ENCODE assay signal across 2 cellular contexts in the genomic region with DNA sequence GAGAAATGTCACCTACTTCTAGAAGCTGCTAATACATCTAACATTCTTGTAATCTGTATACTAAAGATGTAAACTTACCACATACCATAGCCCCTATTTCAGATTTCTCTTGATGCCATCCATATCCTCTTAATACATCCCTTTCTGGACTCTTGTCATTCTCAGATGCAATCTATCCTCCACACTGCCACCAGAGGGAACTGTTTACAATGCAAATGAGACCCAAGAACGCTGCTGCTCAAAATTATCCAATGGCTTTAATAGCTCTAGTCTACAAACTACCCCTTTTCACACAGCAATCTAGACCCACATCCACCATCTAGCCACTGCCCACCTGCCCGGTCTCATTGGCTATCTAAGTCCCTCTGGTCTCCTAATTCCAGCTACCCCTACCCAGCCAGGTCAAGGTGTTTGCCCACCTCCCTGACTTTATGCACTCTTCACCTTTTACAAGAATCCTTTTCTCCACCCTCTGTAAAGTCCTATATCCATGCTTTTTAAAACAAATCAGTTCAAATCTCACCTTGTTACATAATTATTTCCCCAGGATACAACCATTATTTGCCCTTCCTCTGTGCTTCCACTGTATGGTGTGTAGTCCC.
TF ChIP-seq lines count a peak whose summit lies in the region.

No MANE protein-coding gene starts in this region.

TF ChIP-seq in K562, 482 proteins besides CTCF, POLR2A, EP300 and RAD21:
- peak; percentile 47; the same call in 1 of the 2 replicates for TF ChIP-seq SMC3 (conservative IDR thresholded peaks at IDR 0.05; ENCODE audit: insufficient read depth, low read depth, low read length)
- TF ChIP-seq TBP (optimal IDR thresholded peaks at IDR 0.05; ENCODE audit: low read depth, low read length), result no peak
- TF ChIP-seq, protein P1, sequence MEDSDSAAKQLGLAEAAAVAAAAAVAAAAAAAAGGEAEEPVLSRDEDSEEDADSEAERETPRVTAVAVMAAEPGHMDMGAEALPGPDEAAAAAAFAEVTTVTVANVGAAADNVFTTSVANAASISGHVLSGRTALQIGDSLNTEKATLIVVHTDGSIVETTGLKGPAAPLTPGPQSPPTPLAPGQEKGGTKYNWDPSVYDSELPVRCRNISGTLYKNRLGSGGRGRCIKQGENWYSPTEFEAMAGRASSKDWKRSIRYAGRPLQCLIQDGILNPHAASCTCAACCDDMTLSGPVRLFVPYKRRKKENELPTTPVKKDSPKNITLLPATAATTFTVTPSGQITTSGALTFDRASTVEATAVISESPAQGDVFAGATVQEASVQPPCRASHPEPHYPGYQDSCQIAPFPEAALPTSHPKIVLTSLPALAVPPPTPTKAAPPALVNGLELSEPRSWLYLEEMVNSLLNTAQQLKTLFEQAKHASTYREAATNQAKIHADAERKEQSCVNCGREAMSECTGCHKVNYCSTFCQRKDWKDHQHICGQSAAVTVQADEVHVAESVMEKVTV (CRISPR knock-in tag; IDR thresholded peaks at IDR 0.05), result peak; percentile 37; the same call in 1 of the 2 replicates
- TF ChIP-seq, protein P2, sequence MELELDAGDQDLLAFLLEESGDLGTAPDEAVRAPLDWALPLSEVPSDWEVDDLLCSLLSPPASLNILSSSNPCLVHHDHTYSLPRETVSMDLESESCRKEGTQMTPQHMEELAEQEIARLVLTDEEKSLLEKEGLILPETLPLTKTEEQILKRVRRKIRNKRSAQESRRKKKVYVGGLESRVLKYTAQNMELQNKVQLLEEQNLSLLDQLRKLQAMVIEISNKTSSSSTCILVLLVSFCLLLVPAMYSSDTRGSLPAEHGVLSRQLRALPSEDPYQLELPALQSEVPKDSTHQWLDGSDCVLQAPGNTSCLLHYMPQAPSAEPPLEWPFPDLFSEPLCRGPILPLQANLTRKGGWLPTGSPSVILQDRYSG (tag; conservative IDR thresholded peaks at IDR 0.05; ENCODE audit: low read depth), result no peak

TF ChIP-seq in liver, 16 proteins besides CTCF, POLR2A, EP300 and RAD21:
- TF ChIP-seq, protein P3, sequence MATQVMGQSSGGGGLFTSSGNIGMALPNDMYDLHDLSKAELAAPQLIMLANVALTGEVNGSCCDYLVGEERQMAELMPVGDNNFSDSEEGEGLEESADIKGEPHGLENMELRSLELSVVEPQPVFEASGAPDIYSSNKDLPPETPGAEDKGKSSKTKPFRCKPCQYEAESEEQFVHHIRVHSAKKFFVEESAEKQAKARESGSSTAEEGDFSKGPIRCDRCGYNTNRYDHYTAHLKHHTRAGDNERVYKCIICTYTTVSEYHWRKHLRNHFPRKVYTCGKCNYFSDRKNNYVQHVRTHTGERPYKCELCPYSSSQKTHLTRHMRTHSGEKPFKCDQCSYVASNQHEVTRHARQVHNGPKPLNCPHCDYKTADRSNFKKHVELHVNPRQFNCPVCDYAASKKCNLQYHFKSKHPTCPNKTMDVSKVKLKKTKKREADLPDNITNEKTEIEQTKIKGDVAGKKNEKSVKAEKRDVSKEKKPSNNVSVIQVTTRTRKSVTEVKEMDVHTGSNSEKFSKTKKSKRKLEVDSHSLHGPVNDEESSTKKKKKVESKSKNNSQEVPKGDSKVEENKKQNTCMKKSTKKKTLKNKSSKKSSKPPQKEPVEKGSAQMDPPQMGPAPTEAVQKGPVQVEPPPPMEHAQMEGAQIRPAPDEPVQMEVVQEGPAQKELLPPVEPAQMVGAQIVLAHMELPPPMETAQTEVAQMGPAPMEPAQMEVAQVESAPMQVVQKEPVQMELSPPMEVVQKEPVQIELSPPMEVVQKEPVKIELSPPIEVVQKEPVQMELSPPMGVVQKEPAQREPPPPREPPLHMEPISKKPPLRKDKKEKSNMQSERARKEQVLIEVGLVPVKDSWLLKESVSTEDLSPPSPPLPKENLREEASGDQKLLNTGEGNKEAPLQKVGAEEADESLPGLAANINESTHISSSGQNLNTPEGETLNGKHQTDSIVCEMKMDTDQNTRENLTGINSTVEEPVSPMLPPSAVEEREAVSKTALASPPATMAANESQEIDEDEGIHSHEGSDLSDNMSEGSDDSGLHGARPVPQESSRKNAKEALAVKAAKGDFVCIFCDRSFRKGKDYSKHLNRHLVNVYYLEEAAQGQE (IDR thresholded peaks at IDR 0.05), result no peak
- no peak for TF ChIP-seq SP1 (IDR thresholded peaks at IDR 0.05)
- no peak for TF ChIP-seq FOXA2 (IDR thresholded peaks at IDR 0.05)
- no peak for TF ChIP-seq NR2F2 (IDR thresholded peaks at IDR 0.05)
- TF ChIP-seq JUND (IDR thresholded peaks at IDR 0.05), result no peak
- TF ChIP-seq, protein P4, sequence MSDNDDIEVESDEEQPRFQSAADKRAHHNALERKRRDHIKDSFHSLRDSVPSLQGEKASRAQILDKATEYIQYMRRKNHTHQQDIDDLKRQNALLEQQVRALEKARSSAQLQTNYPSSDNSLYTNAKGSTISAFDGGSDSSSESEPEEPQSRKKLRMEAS (IDR thresholded peaks at IDR 0.05), result no peak
- no peak for TF ChIP-seq RXRA (IDR thresholded peaks at IDR 0.05)
- no peak for TF ChIP-seq FOXA1 (IDR thresholded peaks at IDR 0.05)
- no peak for TF ChIP-seq EGR1 (IDR thresholded peaks at IDR 0.05; ENCODE audit: low read depth in 2 of 2)
- TF ChIP-seq YY1 (IDR thresholded peaks at IDR 0.05), result no peak
- no peak for TF ChIP-seq TAF1 (conservative IDR thresholded peaks at IDR 0.05)
- no peak for TF ChIP-seq HNF4A (conservative IDR thresholded peaks at IDR 0.05)
- TF ChIP-seq HNF4G (IDR thresholded peaks at IDR 0.05), result no peak
- TF ChIP-seq, protein P5, sequence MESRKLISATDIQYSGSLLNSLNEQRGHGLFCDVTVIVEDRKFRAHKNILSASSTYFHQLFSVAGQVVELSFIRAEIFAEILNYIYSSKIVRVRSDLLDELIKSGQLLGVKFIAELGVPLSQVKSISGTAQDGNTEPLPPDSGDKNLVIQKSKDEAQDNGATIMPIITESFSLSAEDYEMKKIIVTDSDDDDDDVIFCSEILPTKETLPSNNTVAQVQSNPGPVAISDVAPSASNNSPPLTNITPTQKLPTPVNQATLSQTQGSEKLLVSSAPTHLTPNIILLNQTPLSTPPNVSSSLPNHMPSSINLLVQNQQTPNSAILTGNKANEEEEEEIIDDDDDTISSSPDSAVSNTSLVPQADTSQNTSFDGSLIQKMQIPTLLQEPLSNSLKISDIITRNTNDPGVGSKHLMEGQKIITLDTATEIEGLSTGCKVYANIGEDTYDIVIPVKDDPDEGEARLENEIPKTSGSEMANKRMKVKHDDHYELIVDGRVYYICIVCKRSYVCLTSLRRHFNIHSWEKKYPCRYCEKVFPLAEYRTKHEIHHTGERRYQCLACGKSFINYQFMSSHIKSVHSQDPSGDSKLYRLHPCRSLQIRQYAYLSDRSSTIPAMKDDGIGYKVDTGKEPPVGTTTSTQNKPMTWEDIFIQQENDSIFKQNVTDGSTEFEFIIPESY (IDR thresholded peaks at IDR 0.05), result no peak
- no peak for TF ChIP-seq GABPA (IDR thresholded peaks at IDR 0.05 in 1 of 2, conservative IDR thresholded peaks at IDR 0.05 in 1 of 2)
